8 cellular contexts compared by ENCODE assay signal in the genomic region with DNA sequence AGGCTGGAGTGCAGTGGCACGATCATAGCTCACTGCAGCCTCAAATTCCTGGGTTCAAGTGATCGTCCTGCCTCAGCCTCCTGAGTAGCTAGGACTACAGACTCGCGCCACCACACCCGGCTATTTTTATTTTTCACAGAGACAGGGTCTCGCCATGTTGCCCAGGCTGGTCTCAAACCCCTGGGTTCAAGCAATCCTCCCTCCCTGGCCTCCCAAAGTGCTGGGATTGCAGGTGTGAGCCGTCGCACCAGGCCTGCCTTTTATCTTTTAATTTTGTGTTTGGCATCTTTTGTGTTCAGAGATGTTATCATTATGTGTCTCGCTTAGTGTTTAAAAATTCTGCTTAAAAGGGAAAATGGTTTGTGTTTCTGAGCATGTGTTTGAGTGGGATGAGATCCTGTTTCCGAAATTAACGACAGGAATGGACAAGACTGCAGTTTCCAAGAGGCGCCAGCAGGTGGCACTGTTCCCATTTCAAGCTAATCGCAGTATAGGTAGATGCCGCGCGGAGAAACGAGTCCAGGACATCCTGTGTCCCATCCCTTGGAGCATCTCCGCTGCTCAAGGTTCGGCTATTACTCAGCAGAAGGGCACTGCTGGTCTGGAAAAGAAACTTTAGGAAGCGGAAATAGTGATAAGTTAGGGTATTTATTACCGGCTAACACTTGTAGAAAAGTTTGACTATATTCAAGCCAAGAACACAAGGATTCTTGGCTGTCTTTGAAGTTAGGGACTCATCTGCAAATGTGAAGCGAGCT. TPM values are rescaled to one million over a fixed set of nuclear protein-coding genes. Genes with fewer than 3 reads are reported as not detected.
A peak's percentile ranks its signal among the peaks of the same experiment; 100 is the strongest.
DNase-seq lines count a peak whose midpoint lies in the region; FAIRE-seq and TF ChIP-seq lines count a peak whose summit lies in the region.

No MANE protein-coding gene starts in this region.

- no peak overlapping the region for H3K4me3 Mint-ChIP-seq in activated naive CD4-positive, alpha-beta T cell treated with anti-CD3 and anti-CD28 coated beads, Interleukin-2, amount 10 ng/mL, durations not matched to agents 7 days and 5 days

- peak; percentile 57 for DNase-seq in GM04504 (ENCODE audit: low read depth)
- DNase-seq in NAMALWA (ENCODE audit: low spot score) = peak; percentile 86
- DNase-seq in SK-N-MC (ENCODE audit: low read depth, low spot score) = peak; percentile 73
- DNase-seq in activated naive CD4-positive, alpha-beta T cell treated with anti-CD3 and anti-CD28 coated beads, Interleukin-2, amount 10 ng/mL, durations not matched to agents 7 days and 5 days = peak; percentile 81
- peak; percentile 68 to 95 (median 88) for DNase-seq in head of caudate nucleus
- DNase-seq in posterior vena cava (ENCODE audit: low spot score) = peak; percentile 95
- peak; percentile 73 for DNase-seq in urothelium cell line (ENCODE audit: low spot score)

- no peaks in the 10 kb centered on the region for H3K4me1 ChIP-seq in HEK293 (ENCODE audit: control insufficient read depth, insufficient read depth, low read length)

- H3K27me3 Mint-ChIP-seq in activated naive CD4-positive, alpha-beta T cell treated with anti-CD3 and anti-CD28 coated beads, Interleukin-2, amount 10 ng/mL, durations not matched to agents 7 days and 5 days = peaks cover 18% of the 10 kb centered on the region

- no peak overlapping the region for H3K4me3 ChIP-seq in HEK293 (ENCODE audit: low read depth, low read length)
- no peak overlapping the region for H3K4me3 ChIP-seq in SK-N-MC

- no peak overlapping the region for H3K9ac ChIP-seq in SK-N-MC (ENCODE audit: insufficient read length)

- peak; percentile 69; the same call in 1 of the 2 replicates for TF ChIP-seq CTCF in HEK293 (tag by site-specific recombination; IDR thresholded peaks at IDR 0.05)

- no peak for FAIRE-seq in urothelium cell line (lab: Jason Lieb, UNC)

- H3K27ac ChIP-seq in HEK293 (ENCODE audit: extremely low read depth, low read depth, low read length) (no peak overlapping the region), SK-N-MC (no peak overlapping the region)

- no peaks in the 10 kb centered on the region for H3K9me3 Mint-ChIP-seq in activated naive CD4-positive, alpha-beta T cell treated with anti-CD3 and anti-CD28 coated beads, Interleukin-2, amount 10 ng/mL, durations not matched to agents 7 days and 5 days

- CTCF ChIA-PET in HEK293 (lab: Yijun Ruan, JAX) = interaction anchor here (0.6 to 3.7 kb wide), 20 partner anchors 8 to 792 kb away, joined by 3 to 32 read pairs (median 4); no protein-coding TSS in a partner anchor
- CTCF ChIA-PET in activated naive CD4-positive, alpha-beta T cell treated with anti-CD3 and anti-CD28 coated beads, Interleukin-2, amount 10 ng/mL, durations not matched to agents 7 days and 5 days (lab: Charles Lee) = interaction anchor here (0.7 to 2.8 kb wide), 19 partner anchors 10 to 204 kb away, joined by 3 to 16 read pairs (median 4); a partner anchor contains a TSS

- H3K4me1 Mint-ChIP-seq in activated naive CD4-positive, alpha-beta T cell treated with anti-CD3 and anti-CD28 coated beads, Interleukin-2, amount 10 ng/mL, durations not matched to agents 7 days and 5 days = peaks cover 5% of the 10 kb centered on the region

- H3K36me3 ChIP-seq in HEK293 (ENCODE audit: control insufficient read depth in 2 of 2, insufficient read depth in 1 of 2, low read length in 2 of 2) (no peaks in the 10 kb centered on the region), SK-N-MC (ENCODE audit: insufficient read depth, low read length) (no peaks in the 10 kb centered on the region)

- intact Hi-C loops in head of caudate nucleus (cut with DNase I) = no loop called here
- intact Hi-C loops in posterior vena cava (cut with DNase I) = loop anchor here in 1 of 2 donors (5.0 kb wide), 1 partner anchor 192 kb away; no protein-coding TSS in a partner anchor

- no peaks in the 10 kb centered on the region for H3K36me3 Mint-ChIP-seq in activated naive CD4-positive, alpha-beta T cell treated with anti-CD3 and anti-CD28 coated beads, Interleukin-2, amount 10 ng/mL, durations not matched to agents 7 days and 5 days

- H3K27ac Mint-ChIP-seq in activated naive CD4-positive, alpha-beta T cell treated with anti-CD3 and anti-CD28 coated beads, Interleukin-2, amount 10 ng/mL, durations not matched to agents 7 days and 5 days = no peak overlapping the region

- POLR2A ChIA-PET in HEK293 (lab: Yijun Ruan, JAX) = no interaction called here

- H3K9me3 ChIP-seq in HEK293 (ENCODE audit: control insufficient read depth, insufficient read depth, low read depth, low read length) (no peaks in the 10 kb centered on the region), SK-N-MC (ENCODE audit: low read depth, low read length) (no peaks in the 10 kb centered on the region)

TF ChIP-seq in HEK293, 187 proteins besides CTCF, POLR2A, EP300 and RAD21:
- TF ChIP-seq ZNF654 (tag by site-specific recombination; IDR thresholded peaks at IDR 0.05; ENCODE audit: low read depth) (peak; percentile 98), ZEB2 (tag by site-specific recombination; IDR thresholded peaks at IDR 0.05) (peak; percentile 72), IKZF3 (tag by site-specific recombination; IDR thresholded peaks at IDR 0.05) (peak; percentile 48; the same call in 1 of the 2 replicates), ZNF394 (tag by site-specific recombination; IDR thresholded peaks at IDR 0.05; ENCODE audit: borderline replicate concordance) (0 out of 2 replicates have a peak, but pooled peaks have one; percentile 35), ZBTB17 (tag by site-specific recombination; IDR thresholded peaks at IDR 0.05) (peak; percentile 85), ZNF660 (tag by site-specific recombination; IDR thresholded peaks at IDR 0.05) (peak; percentile 65; the same call in 1 of the 2 replicates), ZNF2 (tag by site-specific recombination; IDR thresholded peaks at IDR 0.05) (0 out of 2 replicates have a peak, but pooled peaks have one; percentile 68), ZXDB (tag by site-specific recombination; IDR thresholded peaks at IDR 0.05) (0 out of 2 replicates have a peak, but pooled peaks have one; percentile 22), ZNF501 (tag by site-specific recombination; IDR thresholded peaks at IDR 0.05) (no peak; the same call in 1 of the 2 replicates), ZFP37 (tag by site-specific recombination; IDR thresholded peaks at IDR 0.05) (0 out of 2 replicates have a peak, but pooled peaks have one; percentile 26)
- TF ChIP-seq, protein P1, sequence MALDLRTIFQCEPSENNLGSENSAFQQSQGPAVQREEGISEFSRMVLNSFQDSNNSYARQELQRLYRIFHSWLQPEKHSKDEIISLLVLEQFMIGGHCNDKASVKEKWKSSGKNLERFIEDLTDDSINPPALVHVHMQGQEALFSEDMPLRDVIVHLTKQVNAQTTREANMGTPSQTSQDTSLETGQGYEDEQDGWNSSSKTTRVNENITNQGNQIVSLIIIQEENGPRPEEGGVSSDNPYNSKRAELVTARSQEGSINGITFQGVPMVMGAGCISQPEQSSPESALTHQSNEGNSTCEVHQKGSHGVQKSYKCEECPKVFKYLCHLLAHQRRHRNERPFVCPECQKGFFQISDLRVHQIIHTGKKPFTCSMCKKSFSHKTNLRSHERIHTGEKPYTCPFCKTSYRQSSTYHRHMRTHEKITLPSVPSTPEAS (tag by site-specific recombination; IDR thresholded peaks at IDR 0.05) = no peak

RNA-seq across cellular contexts. Expression of a gene that starts 23.0 kb away (rescaled TPM):
- total RNA-seq in posterior vena cava = 10 to 100 TPM; 14.9 to 16.2 TPM
